ENCODE assay signal across 15 cellular contexts in the genomic region with DNA sequence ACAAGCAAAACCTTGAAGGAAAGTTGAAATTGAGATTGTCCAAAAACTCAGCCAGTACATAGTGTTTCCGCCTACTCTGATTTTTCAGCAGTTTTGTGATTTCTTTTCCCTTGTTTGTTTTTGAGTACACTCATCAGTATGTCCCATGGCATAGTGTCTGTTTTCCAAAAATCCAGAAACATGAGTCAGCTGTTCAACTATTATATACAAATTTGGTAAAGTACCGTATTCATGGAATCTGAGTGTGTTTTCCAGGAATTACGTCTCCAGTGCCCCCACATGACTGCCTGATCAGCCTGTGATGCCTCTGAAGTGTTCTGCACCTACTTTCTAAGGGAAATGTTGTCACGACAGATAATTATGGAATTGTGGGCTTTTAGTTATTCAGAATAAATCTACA.
DNase-seq lines count a peak whose midpoint lies in the region; ATAC-seq and TF ChIP-seq lines count a peak whose summit lies in the region.
"Had no signal": no experiment of that assay in that cellular context is flagged by ENCODE, and none has a peak within 500 bp of the region (broad histone marks: within the 10 kb centered on the region; RNA-seq: fewer than 3 reads in every experiment).

No MANE protein-coding gene starts in this region.

- H3K4me3 Mint-ChIP-seq in activated naive CD4-positive, alpha-beta T cell treated with anti-CD3 and anti-CD28 coated beads for 36 hours = no peak overlapping the region
- H3K4me3 Mint-ChIP-seq: CD14-positive monocyte, memory B cell had no signal

- no peaks in the 10 kb centered on the region for H3K4me1 ChIP-seq in psoas muscle

- intact Hi-C loops in psoas muscle (cut with DNase I) = no loop called here
- intact Hi-C loops in activated naive CD4-positive, alpha-beta T cell treated with anti-CD3 and anti-CD28 coated beads for 36 hours (cut with micrococcal nuclease) = no loop called here

- no peaks in the 10 kb centered on the region for H3K27me3 ChIP-seq in psoas muscle (ENCODE audit: insufficient read depth in 3 of 3, low read length in 2 of 3)
- H3K27me3 ChIP-seq: heart left ventricle had no signal

- no peak for ATAC-seq in psoas muscle
- ATAC-seq in GM18858 (IDR thresholded peaks at IDR 0.05; ENCODE audit: unreplicated experiment) = no peak
- ATAC-seq: HepG2 had no signal

- 67 to 90% (median 73%) methylated on average over 4 of the region's 4 CpGs for WGBS in psoas muscle, 3 donors

- H3K27ac Mint-ChIP-seq in activated naive CD4-positive, alpha-beta T cell treated with anti-CD3 and anti-CD28 coated beads for 36 hours = no peak overlapping the region
- H3K27ac Mint-ChIP-seq: CD14-positive monocyte, memory B cell had no signal

- H3K9me3 Mint-ChIP-seq in activated naive CD4-positive, alpha-beta T cell treated with anti-CD3 and anti-CD28 coated beads for 36 hours = peaks cover 2% of the 10 kb centered on the region

- no peak overlapping the region for H3K4me3 ChIP-seq in skeletal muscle cell (ENCODE audit: low read depth, low read length)
- no peak overlapping the region for H3K4me3 ChIP-seq in psoas muscle
- H3K4me3 ChIP-seq: heart left ventricle had no signal

- no peak overlapping the region for H3K27ac ChIP-seq in psoas muscle

- CTCF ChIA-PET in activated naive CD4-positive, alpha-beta T cell treated with anti-CD3 and anti-CD28 coated beads for 36 hours (lab: Charles Lee) = interaction anchor here (1.0 to 1.8 kb wide), 3 partner anchors 12 to 60 kb away, joined by 4 to 7 read pairs (median 6); no protein-coding TSS in a partner anchor

- peaks cover 7% of the 10 kb centered on the region for H3K36me3 Mint-ChIP-seq in activated naive CD4-positive, alpha-beta T cell treated with anti-CD3 and anti-CD28 coated beads for 36 hours (ENCODE audit: low read depth)
- H3K36me3 Mint-ChIP-seq: CD14-positive monocyte had no signal

- no peaks in the 10 kb centered on the region for H3K27me3 Mint-ChIP-seq in activated naive CD4-positive, alpha-beta T cell treated with anti-CD3 and anti-CD28 coated beads for 36 hours (ENCODE audit: low read depth)
- H3K27me3 Mint-ChIP-seq: memory B cell had no signal

- no peaks in the 10 kb centered on the region for H3K4me1 Mint-ChIP-seq in activated naive CD4-positive, alpha-beta T cell treated with anti-CD3 and anti-CD28 coated beads for 36 hours (ENCODE audit: low read depth)
- H3K4me1 Mint-ChIP-seq: CD14-positive monocyte, memory B cell had no signal

- DNase-seq in EL = peak; percentile 83
- DNase-seq in amniotic epithelial cell (ENCODE audit: low read depth) = peak; percentile 87
- peak; percentile 85 for DNase-seq in fibroblast of the conjunctiva (ENCODE audit: low read depth)
- DNase-seq in skeletal muscle cell (ENCODE audit: low read depth) = peak; percentile 91
- no peak for DNase-seq in psoas muscle
- DNase-seq in activated naive CD4-positive, alpha-beta T cell treated with anti-CD3 and anti-CD28 coated beads for 36 hours = no peak
- no peak for DNase-seq in activated CD8-positive, alpha-beta memory T cell treated with anti-CD3 and anti-CD28 coated beads, Interleukin-2, amount 50 U/mL, for 48 hours
- DNase-seq: activated CD4-positive, alpha-beta T cell treated with anti-CD3 and anti-CD28 coated beads for 4 hours; caudate nucleus; heart left ventricle; NCI-H1694 treated with DMSO at 0.1 percent for 48 hours had no signal

- H3K36me3 ChIP-seq in psoas muscle (ENCODE audit: insufficient read depth in 1 of 2, low read depth in 1 of 2) = no peaks in the 10 kb centered on the region
- H3K36me3 ChIP-seq: heart left ventricle had no signal

- no peak for TF ChIP-seq CTCF in psoas muscle (IDR thresholded peaks at IDR 0.05)

- H3K9me3 ChIP-seq in psoas muscle = no peaks in the 10 kb centered on the region

Comparison
In these comparisons a context has a peak if more than half of its experiments do, and no peak if none do; other contexts are left out.
1. DNase-seq: peak in EL (single experiment), amniotic epithelial cell (single experiment), fibroblast of the conjunctiva (single experiment) and skeletal muscle cell (single experiment); none in psoas muscle (0 of 2), activated naive CD4-positive, alpha-beta T cell treated with anti-CD3 and anti-CD28 coated beads for 36 hours (single experiment) and activated CD8-positive, alpha-beta memory T cell treated with anti-CD3 and anti-CD28 coated beads, Interleukin-2, amount 50 U/mL, for 48 hours (single experiment).